In genomic region chr1:116986531-116987255, GRCh38 we compare ENCODE assay signal across 10 cellular contexts. TPM values are rescaled to one million over a fixed set of nuclear protein-coding genes. Genes with fewer than 3 reads are reported as not detected.
DNase-seq lines count a peak whose midpoint lies in the region; ATAC-seq lines count a peak whose summit lies in the region.
"Had no signal": no experiment of that assay in that cellular context is flagged by ENCODE, and none has a peak within 500 bp of the region (broad histone marks: within the 10 kb centered on the region; RNA-seq: fewer than 3 reads in every experiment).

No MANE protein-coding gene starts in this region.

- H3K4me3 ChIP-seq in thymus (ENCODE audit: low read length), result peak overlapping the region; percentile 28
- H3K4me3 ChIP-seq: cardiac muscle cell, gastrocnemius medialis, MG63 had no signal

- peaks cover 7% of the 10 kb centered on the region for H3K4me1 ChIP-seq in thymus (ENCODE audit: control insufficient read depth, insufficient read depth, low read length)
- H3K4me1 ChIP-seq: gastrocnemius medialis had no signal

- DNase-seq in T-helper 9 cell, result peak; percentile 11
- DNase-seq in activated T-helper 1 cell treated with Interleukin-2 at 50 U/mL for 16 hours (ENCODE audit: low read depth), result peak; percentile 20
- no peak for DNase-seq in naive B cell
- DNase-seq in DMS153 treated with DMSO at 0.1 percent for 48 hours (lab: John Stamatoyannopoulos, UW; ENCODE audit: unreplicated experiment), result no peak
- DNase-seq in DMS 273 treated with DMSO at 0.1 percent for 48 hours (lab: John Stamatoyannopoulos, UW), result no peak
- DNase-seq: gastrocnemius medialis, MG63 had no signal

- peaks cover 15 to 25% (median 17%) of the 10 kb centered on the region in 3 donors for H3K27me3 Mint-ChIP-seq in naive B cell

- ATAC-seq in naive B cell (ENCODE audit: low read depth in 2 of 2) (no peak), HG02571 (IDR thresholded peaks at IDR 0.05; ENCODE audit: unreplicated experiment) (no peak)
- ATAC-seq: gastrocnemius medialis had no signal

- no peaks in the 10 kb centered on the region for H3K9me3 ChIP-seq in thymus (ENCODE audit: control insufficient read depth)
- H3K9me3 ChIP-seq: gastrocnemius medialis, MG63 had no signal

- peaks cover 0 to 5% (median 0%) of the 10 kb centered on the region in 3 donors for H3K4me1 Mint-ChIP-seq in naive B cell

- 49% methylated on average over 27 of the region's 27 CpGs for WGBS in thymus

- peak overlapping the region; percentile 92 for H3K27ac ChIP-seq in thymus (ENCODE audit: low read depth)
- H3K27ac ChIP-seq: cardiac muscle cell, gastrocnemius medialis had no signal

- H3K4me3 Mint-ChIP-seq in naive B cell, result peak overlapping the region in 5 of 8 donors; percentile 0 to 73 (median 17)

- H3K9me3 Mint-ChIP-seq in naive B cell, result no peaks in the 10 kb centered on the region

- no peaks in the 10 kb centered on the region for H3K36me3 ChIP-seq in thymus (ENCODE audit: control insufficient read depth, insufficient read depth)
- H3K36me3 ChIP-seq: gastrocnemius medialis, MG63 had no signal

- H3K27ac Mint-ChIP-seq in naive B cell, result no peak overlapping the region

- no peaks in the 10 kb centered on the region for H3K36me3 Mint-ChIP-seq in naive B cell

- H3K27me3 ChIP-seq in thymus (ENCODE audit: control insufficient read depth, insufficient read depth), result no peaks in the 10 kb centered on the region
- H3K27me3 ChIP-seq: cardiac muscle cell, gastrocnemius medialis, MG63 had no signal

RNA-seq across cellular contexts. Expression of gene CD101, which starts 14.9 kb away (rescaled TPM):
- under 1 TPM in 3 of 6 donors, not detected in 3; 0.09 to 0.86 (median 0.14) TPM for polyA plus RNA-seq in naive B cell (ENCODE audit: low read depth in 6 of 6)
- polyA plus RNA-seq in thymus, result 3.4 TPM

Comparison
In these comparisons a context has a peak if more than half of its experiments do, and no peak if none do; other contexts are left out.
1. DNase-seq: peak in T-helper 9 cell (single experiment) and activated T-helper 1 cell treated with Interleukin-2 at 50 U/mL for 16 hours (single experiment); none in naive B cell (single experiment), DMS153 treated with DMSO at 0.1 percent for 48 hours (single experiment) and DMS 273 treated with DMSO at 0.1 percent for 48 hours (single experiment).